Comparison of ENCODE assay signal across 1 cellular context in genomic region chr3:151205482-151205881, GRCh38.
TF ChIP-seq lines count a peak whose summit lies in the region.

No MANE protein-coding gene starts in this region.

TF ChIP-seq in GM12891, 5 proteins besides CTCF, POLR2A, EP300 and RAD21 (continued from another document):
- no peak for TF ChIP-seq SPI1 (IDR thresholded peaks at IDR 0.05; ENCODE audit: low read depth, low read length)
- TF ChIP-seq TAF1 (IDR thresholded peaks at IDR 0.05; ENCODE audit: low read depth, low read length), result no peak
